Comparison of ENCODE assay signal across 10 cellular contexts in the genomic region with DNA sequence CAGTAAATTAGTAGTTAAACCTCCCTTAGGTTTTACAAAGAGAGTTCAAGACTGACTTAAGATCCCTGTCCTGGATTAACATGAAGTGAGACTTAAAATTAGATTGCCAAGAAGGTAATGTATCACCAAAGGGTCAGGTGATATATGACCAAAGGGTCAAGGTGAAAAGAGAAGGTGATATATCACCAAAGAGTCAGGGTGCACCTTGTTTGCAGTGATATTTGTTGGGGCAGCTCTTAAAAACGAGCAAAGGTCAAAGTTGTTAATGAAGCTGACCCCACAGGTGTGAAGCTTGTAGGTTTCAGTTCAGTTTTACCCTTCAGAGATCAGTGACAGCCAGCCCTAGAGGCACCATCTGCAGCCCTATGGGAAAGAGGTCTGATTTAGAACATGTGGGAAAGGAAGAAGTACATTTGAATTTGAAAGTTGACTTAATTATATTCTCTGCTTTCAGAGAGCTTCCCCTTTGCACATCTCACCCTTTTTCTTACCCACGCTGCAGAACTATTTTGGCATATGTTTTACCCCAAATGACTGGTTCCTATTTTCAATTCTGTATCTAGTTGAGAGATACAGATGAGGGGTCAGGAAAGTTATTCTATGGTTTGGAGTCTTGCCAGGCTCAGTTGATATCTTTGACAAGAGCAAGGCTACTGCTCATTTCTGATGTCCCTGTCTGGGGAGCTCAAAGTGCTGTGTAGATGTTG.
A peak's percentile ranks its signal among the peaks of the same experiment; 100 is the strongest.
DNase-seq lines count a peak whose midpoint lies in the region; ATAC-seq, FAIRE-seq and TF ChIP-seq lines count a peak whose summit lies in the region.
"Had no signal": no experiment of that assay in that cellular context is flagged by ENCODE, and none has a peak within 500 bp of the region (broad histone marks: within the 10 kb centered on the region; RNA-seq: fewer than 3 reads in every experiment).

No MANE protein-coding gene starts in this region.

- no peak overlapping the region for H3K9ac ChIP-seq in kidney (ENCODE audit: low read length in 2 of 2)

- BruUV-seq in Caco-2 (replicated peaks; lab: Mats Ljungman, UMichigan), result no TSS peak

- no peak for TF ChIP-seq CTCF in kidney (IDR thresholded peaks at IDR 0.05; ENCODE audit: borderline replicate concordance, extremely low read depth, insufficient read depth)
- TF ChIP-seq CTCF in Caco-2 (IDR thresholded peaks at IDR 0.05; ENCODE audit: insufficient read depth in 1 of 2, low read depth in 1 of 2, low read length in 1 of 2, severe bottlenecking in 1 of 2, unreplicated experiment in 1 of 2), result no peak

- H3K4me1 Mint-ChIP-seq in stimulated activated effector memory CD8-positive, alpha-beta T cell treated with anti-CD3 and anti-CD28 coated beads, Interleukin-12 subunit alpha, Interleukin-12 subunit beta, amount 100 ng/mL, for 72 hours, result peaks cover 14% of the 10 kb centered on the region
- H3K4me1 Mint-ChIP-seq in Caco-2 (ENCODE audit: low read depth, unreplicated experiment), result no peaks in the 10 kb centered on the region

- no peak for DNase-seq in stimulated activated effector memory CD8-positive, alpha-beta T cell treated with anti-CD3 and anti-CD28 coated beads, Interleukin-12 subunit alpha, Interleukin-12 subunit beta, amount 100 ng/mL, for 72 hours (ENCODE audit: low spot score in 2 of 2)
- DNase-seq in kidney, result no peak
- DNase-seq in HUDEP-2 (lab: John Stamatoyannopoulos, UW; ENCODE audit: unreplicated experiment in 76 of 76), result no peak
- no peak for DNase-seq in Caco-2
- DNase-seq: central memory CD4-positive, alpha-beta T cell; SHP77; stimulated activated CD4-positive, alpha-beta T cell treated with anti-CD3 and anti-CD28 coated beads, Interleukin-1b, Interleukin-23, amount 100 ng/mL, for 48 hours had no signal

- H3K36me3 Mint-ChIP-seq in stimulated activated effector memory CD8-positive, alpha-beta T cell treated with anti-CD3 and anti-CD28 coated beads, Interleukin-12 subunit alpha, Interleukin-12 subunit beta, amount 100 ng/mL, for 72 hours, result no peaks in the 10 kb centered on the region
- no peaks in the 10 kb centered on the region for H3K36me3 Mint-ChIP-seq in Caco-2 (ENCODE audit: insufficient read depth, unreplicated experiment)

- peak; percentile 68 for ATAC-seq in GM19025 (IDR thresholded peaks at IDR 0.05; ENCODE audit: low read depth, unreplicated experiment)
- ATAC-seq in HG02571 (IDR thresholded peaks at IDR 0.05; ENCODE audit: unreplicated experiment), result peak; percentile 78
- peak; percentile 60 for ATAC-seq in HG03460 (IDR thresholded peaks at IDR 0.05; ENCODE audit: unreplicated experiment)
- peak; percentile 41 for ATAC-seq in stimulated activated effector memory CD8-positive, alpha-beta T cell treated with anti-CD3 and anti-CD28 coated beads, Interleukin-12 subunit alpha, Interleukin-12 subunit beta, amount 100 ng/mL, for 72 hours

- no peaks in the 10 kb centered on the region for H3K4me1 ChIP-seq in kidney (ENCODE audit: control insufficient read depth in 1 of 2, insufficient read depth in 1 of 2, low read depth in 1 of 2, low read length in 2 of 2)
- H3K4me1 ChIP-seq in Caco-2, result no peaks in the 10 kb centered on the region

- H3K9me3 Mint-ChIP-seq in stimulated activated effector memory CD8-positive, alpha-beta T cell treated with anti-CD3 and anti-CD28 coated beads, Interleukin-12 subunit alpha, Interleukin-12 subunit beta, amount 100 ng/mL, for 72 hours, result no peaks in the 10 kb centered on the region
- no peaks in the 10 kb centered on the region for H3K9me3 Mint-ChIP-seq in Caco-2 (ENCODE audit: unreplicated experiment)

- H3K36me3 ChIP-seq in kidney (ENCODE audit: control insufficient read depth in 1 of 2, insufficient read depth in 2 of 2, low read length in 2 of 2) (no peaks in the 10 kb centered on the region), Caco-2 (ENCODE audit: control insufficient read depth, insufficient read depth, low read length) (no peaks in the 10 kb centered on the region)

- no peak overlapping the region for H3K27ac ChIP-seq in kidney (ENCODE audit: low read depth in 2 of 2, low read length in 2 of 2)

- CTCF ChIA-PET in Caco-2 (lab: Charles Lee), result no interaction called here

- intact Hi-C loops in kidney (cut with DNase I), result no loop called here
- intact Hi-C loops in Caco-2 (cut with micrococcal nuclease; ENCODE audit: unreplicated experiment), result no loop called here

- FAIRE-seq in kidney (lab: Jason Lieb, UNC), result no peak

- H3K9me3 ChIP-seq in kidney (ENCODE audit: control insufficient read depth in 1 of 2, low read length in 2 of 2) (no peaks in the 10 kb centered on the region), Caco-2 (no peaks in the 10 kb centered on the region)

- H3K4me3 ChIP-seq in kidney (ENCODE audit: low read length in 2 of 2) (no peak overlapping the region), Caco-2 (ENCODE audit: low read depth, low read length) (no peak overlapping the region)

- no peak overlapping the region for H3K4me3 Mint-ChIP-seq in stimulated activated effector memory CD8-positive, alpha-beta T cell treated with anti-CD3 and anti-CD28 coated beads, Interleukin-12 subunit alpha, Interleukin-12 subunit beta, amount 100 ng/mL, for 72 hours
- H3K4me3 Mint-ChIP-seq in Caco-2 (ENCODE audit: unreplicated experiment), result no peak overlapping the region

- H3K27ac Mint-ChIP-seq in stimulated activated effector memory CD8-positive, alpha-beta T cell treated with anti-CD3 and anti-CD28 coated beads, Interleukin-12 subunit alpha, Interleukin-12 subunit beta, amount 100 ng/mL, for 72 hours, result no peak overlapping the region
- H3K27ac Mint-ChIP-seq in Caco-2 (ENCODE audit: unreplicated experiment), result no peak overlapping the region

- peaks cover 8% of the 10 kb centered on the region for H3K27me3 Mint-ChIP-seq in Caco-2 (ENCODE audit: insufficient read depth, unreplicated experiment)

- POLR2A ChIA-PET in Caco-2 (lab: Charles Lee), result no interaction called here

- no peaks in the 10 kb centered on the region for H3K27me3 ChIP-seq in Caco-2 (replicated peaks; ENCODE audit: control insufficient read depth, insufficient read depth, low read length)
